21 cellular contexts compared by ENCODE assay signal in genomic region chr20:8190043-8190880, GRCh38. TPM values are rescaled to one million over a fixed set of nuclear protein-coding genes. Genes with fewer than 3 reads are reported as not detected.
A peak's percentile ranks its signal among the peaks of the same experiment; 100 is the strongest.
DNase-seq lines count a peak whose midpoint lies in the region; ATAC-seq and TF ChIP-seq lines count a peak whose summit lies in the region.
"Had no signal": no experiment of that assay in that cellular context is flagged by ENCODE, and none has a peak within 500 bp of the region (broad histone marks: within the 10 kb centered on the region; RNA-seq: fewer than 3 reads in every experiment).

No MANE protein-coding gene starts in this region.

- H3K79me2 ChIP-seq in SK-N-SH (ENCODE audit: insufficient read depth) (peaks cover 42% of the 10 kb centered on the region), parathyroid adenoma (peaks cover 34% of the 10 kb centered on the region)

- no peak for ATAC-seq in SK-N-SH treated with all-trans-retinoic acid at 6 μM for 48 hours

- H3K4me2 ChIP-seq in SK-N-SH (no peak overlapping the region), parathyroid adenoma (ENCODE audit: low read length) (peak overlapping the region; percentile 54)
- H3K4me2 ChIP-seq: BLaER1 treated with 17β-estradiol and CSF1 and Interleukin-3, amounts not matched to agents 10 nM and 100 nM had no signal

- peaks cover 7 to 14% of the 10 kb centered on the region in 2 experiments for H3K36me3 ChIP-seq in SK-N-SH (replicated peaks in 1 of 2; ENCODE audit: control insufficient read depth in 1 of 2, insufficient read depth in 2 of 2, low read length in 1 of 2)
- H3K36me3 ChIP-seq in parathyroid adenoma (ENCODE audit: control insufficient read depth, insufficient read depth, low read length), result no peaks in the 10 kb centered on the region
- H3K36me3 ChIP-seq: MG63 had no signal

- H3K9ac ChIP-seq in SK-N-SH (no peak overlapping the region), parathyroid adenoma (no peak overlapping the region)
- H3K9ac ChIP-seq: BLaER1 treated with 17β-estradiol and CSF1 and Interleukin-3, amounts not matched to agents 10 nM and 100 nM had no signal

- H3K27ac ChIP-seq in SK-N-SH (ENCODE audit: low read depth in 2 of 2, low read length in 1 of 2) (no peak overlapping the region; a peak in 1 of 4 replicates), parathyroid adenoma (peak overlapping the region; percentile 55)
- H3K27ac ChIP-seq: 22Rv1; BLaER1 treated with 17β-estradiol and CSF1 and Interleukin-3, amounts not matched to agents 10 nM and 100 nM had no signal

- H4K20me1 ChIP-seq in SK-N-SH (ENCODE audit: insufficient read depth), result no peaks in the 10 kb centered on the region

- 80% methylated on average over 7 of the region's 7 CpGs for WGBS in SK-N-SH (ENCODE audit: low lambda C conversion rate)

- H3K9me3 ChIP-seq in SK-N-SH (0 out of 2 replicates have a peak, but pooled peaks cover 5% of the 10 kb centered on the region), parathyroid adenoma (ENCODE audit: control insufficient read depth, low read length) (no peaks in the 10 kb centered on the region)

- H3K4me3 ChIP-seq in SK-N-SH (ENCODE audit: low read depth in 2 of 2, low read length in 1 of 2), result no peak overlapping the region
- peak overlapping the region; percentile 3 for H3K4me3 ChIP-seq in parathyroid adenoma (ENCODE audit: low read depth, low read length)
- H3K4me3 ChIP-seq: BLaER1 treated with 17β-estradiol and CSF1 and Interleukin-3, amounts not matched to agents 10 nM and 100 nM; MG63 had no signal

- no peak for TF ChIP-seq RAD21 in SK-N-SH (IDR thresholded peaks at IDR 0.05; ENCODE audit: low read length)

- no peaks in the 10 kb centered on the region for H3K27me3 ChIP-seq in SK-N-SH (ENCODE audit: insufficient read depth)
- H3K27me3 ChIP-seq in parathyroid adenoma (ENCODE audit: control insufficient read depth, insufficient read depth, low read length), result no peaks in the 10 kb centered on the region
- H3K27me3 ChIP-seq: MG63 had no signal

- DNase-seq in SK-N-SH, result peak; percentile 3
- peak; percentile 15 for DNase-seq in kidney tubule cell (ENCODE audit: low spot score)
- no peak for DNase-seq in NCI-H446 treated with DMSO at 0.1 percent for 48 hours (lab: John Stamatoyannopoulos, UW)
- DNase-seq in stimulated activated CD4-positive, alpha-beta T cell treated with anti-CD3 and anti-CD28 coated beads, Interleukin-4, amount 100 ng/mL, for 4 hours, result no peak
- DNase-seq in GM13976 (ENCODE audit: low spot score), result no peak
- no peak for DNase-seq in NCI-H146 (lab: John Stamatoyannopoulos, UW)
- DNase-seq: CD8-positive, alpha-beta memory T cell; GDM1; GOT3; IMR-90; Karpas-422; MG63; NCI-H1092; NCI-H1694 treated with DMSO at 0.1 percent for 48 hours; NCI-H69; NK-92 treated with Interleukin-12 subunit alpha and Interleukin-12 subunit beta, amount 100 ng/mL, for 24 hours; SHP77 had no signal

- no peak for TF ChIP-seq EP300 in SK-N-SH (IDR thresholded peaks at IDR 0.05; ENCODE audit: borderline replicate concordance in 1 of 2, low read depth in 1 of 2, low read length in 1 of 2)

- H3K4me1 ChIP-seq in SK-N-SH (ENCODE audit: control insufficient read depth in 1 of 2, insufficient read depth in 2 of 2, low read depth in 1 of 2, low read length in 1 of 2), result peaks cover 0 to 5% of the 10 kb centered on the region in 2 experiments; a peak in 2 of 4 replicates
- H3K4me1 ChIP-seq in parathyroid adenoma, result peaks cover 15% of the 10 kb centered on the region

- POLR2A ChIA-PET in SK-N-SH (lab: Yijun Ruan, JAX), result no interaction called here

- CTCF ChIA-PET in SK-N-SH (lab: Yijun Ruan, JAX), result no interaction called here

- TF ChIP-seq CTCF in SK-N-SH (IDR thresholded peaks at IDR 0.05) (no peak), parathyroid adenoma (IDR thresholded peaks at IDR 0.05) (no peak), GM13976 (IDR thresholded peaks at IDR 0.05; ENCODE audit: borderline replicate concordance, control extremely low read depth, extremely low read depth, insufficient read depth, missing control alignments) (no peak)

- H2AFZ ChIP-seq in SK-N-SH (ENCODE audit: low read depth), result no peak overlapping the region
- H2AFZ ChIP-seq in parathyroid adenoma, result peak overlapping the region; percentile 27

- no peaks in the 10 kb centered on the region for H3F3A ChIP-seq in SK-N-SH (replicated peaks; ENCODE audit: insufficient read depth)

- no peaks in the 10 kb centered on the region for H3K9me2 ChIP-seq in SK-N-SH

- in situ Hi-C loops in GM13976 (cut with MboI; ENCODE audit: low sequenced_read_pairs, unreplicated experiment), result no loop called here

TF ChIP-seq in SK-N-SH, 30 proteins besides CTCF, POLR2A, EP300 and RAD21:
- no peak for TF ChIP-seq SMC3 (IDR thresholded peaks at IDR 0.05; ENCODE audit: low read depth, low read length)
- no peak for TF ChIP-seq PBX3 (IDR thresholded peaks at IDR 0.05)
- TF ChIP-seq ZBTB33 (IDR thresholded peaks at IDR 0.05; ENCODE audit: borderline replicate concordance, low read depth), result no peak
- TF ChIP-seq RCOR1 (IDR thresholded peaks at IDR 0.05; ENCODE audit: low read length), result no peak

TF ChIP-seq in SK-N-SH treated with all-trans-retinoic acid at 6 μM for 48 hours, 23 proteins besides CTCF, POLR2A, EP300 and RAD21:
- TF ChIP-seq POU6F1 (CRISPR knock-in tag; IDR thresholded peaks at IDR 0.05; ENCODE audit: borderline replicate concordance, low read depth) (no peak), ZNF70 (CRISPR knock-in tag; IDR thresholded peaks at IDR 0.05) (no peak), ZFP30 (CRISPR knock-in tag; IDR thresholded peaks at IDR 0.05) (no peak), PATZ1 (CRISPR knock-in tag; IDR thresholded peaks at IDR 0.05; ENCODE audit: borderline replicate concordance) (no peak), TSHZ2 (CRISPR knock-in tag; IDR thresholded peaks at IDR 0.05) (no peak), ZNF8 (CRISPR knock-in tag; IDR thresholded peaks at IDR 0.05) (no peak), SNAI2 (CRISPR knock-in tag; IDR thresholded peaks at IDR 0.05) (no peak), PPARA (CRISPR knock-in tag; IDR thresholded peaks at IDR 0.05; ENCODE audit: borderline replicate concordance) (no peak), RARB (CRISPR knock-in tag; IDR thresholded peaks at IDR 0.05) (no peak)
TF ChIP-seq in SK-N-SH treated with all-trans-retinoic acid at 6 μM for 48 hours: peak in this region for 0.

RNA-seq across cellular contexts. Expression of gene PLCB1, which starts 58.2 kb away (rescaled TPM):
- 10.5 and 13.0 TPM in 2 replicates for polyA plus RNA-seq in SK-N-SH (2012; rRNA removed)
- polyA plus RNA-seq in SK-N-SH (2012; cell fraction: cytosol; rRNA removed), result 14.4 and 19.7 TPM in 2 replicates
- 8.6 and 13.2 TPM in 2 replicates for polyA plus RNA-seq in SK-N-SH (2012; cell fraction: nucleus; rRNA removed)

Comparison
In these comparisons a context has a peak if more than half of its experiments do, and no peak if none do; other contexts are left out.
1. DNase-seq: peak in SK-N-SH (single experiment) and kidney tubule cell (single experiment); none in NCI-H446 treated with DMSO at 0.1 percent for 48 hours (single experiment), stimulated activated CD4-positive, alpha-beta T cell treated with anti-CD3 and anti-CD28 coated beads, Interleukin-4, amount 100 ng/mL, for 4 hours (0 of 2), GM13976 (single experiment) and NCI-H146 (single experiment).